Comparison of ENCODE assay signal across 12 cellular contexts in the genomic region with DNA sequence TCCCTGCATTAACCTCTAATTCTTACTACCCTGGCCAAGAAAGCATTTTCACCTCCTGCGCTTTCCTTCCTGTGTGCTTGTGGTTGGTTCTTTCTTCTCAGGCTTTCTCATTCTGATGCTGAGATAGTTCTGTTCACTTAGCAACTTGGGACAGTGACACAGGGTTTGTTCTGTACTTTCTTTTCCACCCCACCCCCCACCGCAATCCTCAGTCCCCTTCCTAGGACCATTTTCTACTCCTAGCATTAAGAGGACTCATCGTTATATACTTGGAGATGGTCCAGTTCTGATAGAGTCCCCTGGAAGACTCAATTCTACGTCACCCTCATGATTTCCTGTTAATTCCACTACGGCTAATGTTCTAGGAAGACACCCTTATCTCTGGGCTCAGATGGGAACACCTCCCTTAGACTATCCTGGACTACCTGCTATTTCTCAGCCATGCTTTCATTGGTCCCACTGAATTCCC. TPM values are rescaled to one million over a fixed set of nuclear protein-coding genes. Genes with fewer than 3 reads are reported as not detected.
DNase-seq lines count a peak whose midpoint lies in the region; ATAC-seq lines count a peak whose summit lies in the region.
"Not testable (repeated sequence)": the region's sequence is repeated elsewhere in the genome, so short reads cannot be mapped to it uniquely, and the experiment has no call there.
"Had no signal": no experiment of that assay in that cellular context is flagged by ENCODE, and none has a peak within 500 bp of the region (broad histone marks: within the 10 kb centered on the region; RNA-seq: fewer than 3 reads in every experiment).

No MANE protein-coding gene starts in this region.

- peak overlapping the region; percentile 80 for H3K27ac Mint-ChIP-seq in T-helper 2 cell treated with Interferon-gamma antibody and Interleukin-4, amounts not matched to agents 5 μg/mL and 100 μg/mL, for 36 hours
- H3K27ac Mint-ChIP-seq in activated T-cell treated with anti-CD3 and anti-CD28 coated beads, Interleukin-2, amount 50 U/mL, for 72 hours = not testable (repeated sequence)
- H3K27ac Mint-ChIP-seq in effector memory CD8-positive, alpha-beta T cell = peak overlapping the region; percentile 91 to 100

- not testable (repeated sequence) for H3K27me3 Mint-ChIP-seq in T-helper 2 cell treated with Interferon-gamma antibody and Interleukin-4, amounts not matched to agents 5 μg/mL and 100 μg/mL, for 36 hours (ENCODE audit: low read depth); activated T-cell treated with anti-CD3 and anti-CD28 coated beads, Interleukin-2, amount 50 U/mL, for 72 hours (ENCODE audit: low read depth); effector memory CD8-positive, alpha-beta T cell

- H3K4me3 Mint-ChIP-seq in T-helper 2 cell treated with Interferon-gamma antibody and Interleukin-4, amounts not matched to agents 5 μg/mL and 100 μg/mL, for 36 hours = peak overlapping the region; percentile 58
- H3K4me3 Mint-ChIP-seq in activated T-cell treated with anti-CD3 and anti-CD28 coated beads, Interleukin-2, amount 50 U/mL, for 72 hours = peak overlapping the region; percentile 6 to 48
- H3K4me3 Mint-ChIP-seq in effector memory CD8-positive, alpha-beta T cell = peak overlapping the region; percentile 40 to 75

- H3K4me1 Mint-ChIP-seq in T-helper 2 cell treated with Interferon-gamma antibody and Interleukin-4, amounts not matched to agents 5 μg/mL and 100 μg/mL, for 36 hours (ENCODE audit: low read depth) = peaks cover 54% of the 10 kb centered on the region
- peaks cover 55% of the 10 kb centered on the region for H3K4me1 Mint-ChIP-seq in activated T-cell treated with anti-CD3 and anti-CD28 coated beads, Interleukin-2, amount 50 U/mL, for 72 hours (ENCODE audit: low read depth)
- H3K4me1 Mint-ChIP-seq in effector memory CD8-positive, alpha-beta T cell (ENCODE audit: low read depth in 2 of 2) = peaks cover 47 to 66% of the 10 kb centered on the region in 2 donors

- ATAC-seq in GM18502 (IDR thresholded peaks at IDR 0.05; ENCODE audit: poor library complexity, unreplicated experiment) (peak; percentile 53), GM19463 (IDR thresholded peaks at IDR 0.05; ENCODE audit: unreplicated experiment) (peak; percentile 49), HG02759 (IDR thresholded peaks at IDR 0.05; ENCODE audit: unreplicated experiment) (peak; percentile 57), HG03439 (IDR thresholded peaks at IDR 0.05; ENCODE audit: unreplicated experiment) (peak; percentile 48)
- ATAC-seq in activated T-cell treated with anti-CD3 and anti-CD28 coated beads, Interleukin-2, amount 50 U/mL, for 72 hours (replicated peaks in 1 of 2) = peak; percentile 68 to 78
- peak; percentile 72 for ATAC-seq in effector memory CD8-positive, alpha-beta T cell (replicated peaks)

- H3K36me3 Mint-ChIP-seq in T-helper 2 cell treated with Interferon-gamma antibody and Interleukin-4, amounts not matched to agents 5 μg/mL and 100 μg/mL, for 36 hours (ENCODE audit: low read depth); activated T-cell treated with anti-CD3 and anti-CD28 coated beads, Interleukin-2, amount 50 U/mL, for 72 hours (ENCODE audit: insufficient read depth in 2 of 2): not testable (repeated sequence)
- peaks cover 37% of the 10 kb centered on the region for H3K36me3 Mint-ChIP-seq in effector memory CD8-positive, alpha-beta T cell (ENCODE audit: insufficient read depth)

- DNase-seq in T-helper 2 cell treated with Interferon-gamma antibody and Interleukin-4, amounts not matched to agents 5 μg/mL and 100 μg/mL, for 36 hours (ENCODE audit: low spot score) = peak; percentile 81
- peak; percentile 58 to 61 for DNase-seq in activated T-cell treated with anti-CD3 and anti-CD28 coated beads, Interleukin-2, amount 50 U/mL, for 72 hours
- DNase-seq in effector memory CD8-positive, alpha-beta T cell = peak; percentile 56 to 70 (median 61)
- DNase-seq in stimulated activated naive CD4-positive, alpha-beta T cell treated with Interleukin-2 at 50 U/mL for 16 hours (lab: John Stamatoyannopoulos, UW) = peak; percentile 41

- H3K9me3 Mint-ChIP-seq in T-helper 2 cell treated with Interferon-gamma antibody and Interleukin-4, amounts not matched to agents 5 μg/mL and 100 μg/mL, for 36 hours; activated T-cell treated with anti-CD3 and anti-CD28 coated beads, Interleukin-2, amount 50 U/mL, for 72 hours; effector memory CD8-positive, alpha-beta T cell: not testable (repeated sequence)

RNA-seq across cellular contexts. Expression of gene FCGR3A, which starts 7.5 kb away (rescaled TPM):
- 1 to 10 TPM in 1 of 2 donors, under 1 TPM in 1; 0.38 to 1.5 TPM for total RNA-seq in activated T-cell treated with anti-CD3 and anti-CD28 coated beads, Interleukin-2, amount 50 U/mL, for 72 hours
- total RNA-seq: cardiac muscle cell, endothelial cell of umbilical vein, progenitor cell of endocrine pancreas, RPMI7951 had no signal

RNA-seq across cellular contexts. Expression of gene HSPA6, which starts 17.8 kb away (rescaled TPM):
- total RNA-seq in activated T-cell treated with anti-CD3 and anti-CD28 coated beads, Interleukin-2, amount 50 U/mL, for 72 hours = under 1 TPM; 0.24 to 0.53 TPM
- total RNA-seq: cardiac muscle cell, progenitor cell of endocrine pancreas had no signal

RNA-seq across cellular contexts. Expression of gene FCGR2A, which starts 36.9 kb away (rescaled TPM):
- total RNA-seq in activated T-cell treated with anti-CD3 and anti-CD28 coated beads, Interleukin-2, amount 50 U/mL, for 72 hours = under 1 TPM; 0.43 to 0.88 TPM
- total RNA-seq: cardiac muscle cell, endothelial cell of umbilical vein, progenitor cell of endocrine pancreas had no signal

Comparison
In these comparisons a context has a peak if more than half of its experiments do, and no peak if none do; other contexts are left out.
1. Peak in every context shown above with its lines: DNase-seq and ATAC-seq.